ENCODE assay signal across 8 cellular contexts in genomic region chr12:6336079-6336858, GRCh38. TPM values are rescaled to one million over a fixed set of nuclear protein-coding genes. Genes with fewer than 3 reads are reported as not detected.
DNase-seq lines count a peak whose midpoint lies in the region; ATAC-seq and TF ChIP-seq lines count a peak whose summit lies in the region.

No MANE protein-coding gene starts in this region.

- no peaks in the 10 kb centered on the region for H3K27me3 ChIP-seq in thymus (ENCODE audit: control insufficient read depth, insufficient read depth)

- no peak overlapping the region for H3K4me3 Mint-ChIP-seq in natural killer cell

- H3K36me3 Mint-ChIP-seq in natural killer cell = peaks cover 11% of the 10 kb centered on the region

- intact Hi-C loops in natural killer cell (cut with micrococcal nuclease) = loop anchor here (2.0 to 5.0 kb wide), 4 partner anchors 87 to 271 kb away; partner anchors contain the start of genes CHD4 and GAPDH

- H3K36me3 ChIP-seq in thymus (ENCODE audit: control insufficient read depth, insufficient read depth) = peaks cover 33% of the 10 kb centered on the region

- peak; percentile 8 for ATAC-seq in HG03432 (IDR thresholded peaks at IDR 0.05; ENCODE audit: unreplicated experiment)
- ATAC-seq in natural killer cell = peak; percentile 49 to 66 (median 58)
- no peak for ATAC-seq in HG03039 (IDR thresholded peaks at IDR 0.05; ENCODE audit: unreplicated experiment)

- TF ChIP-seq CTCF in foreskin fibroblast (IDR thresholded peaks at IDR 0.05; ENCODE audit: low read depth, low read length) = no peak
- TF ChIP-seq CTCF in natural killer cell (IDR thresholded peaks at IDR 0.05) = no peak

- WGBS in thymus = 2% methylated on average over 11 of the region's 11 CpGs

- no peaks in the 10 kb centered on the region for H3K9me3 Mint-ChIP-seq in natural killer cell

- H3K27ac Mint-ChIP-seq in natural killer cell = no peak overlapping the region

- DNase-seq in DMS153 (lab: John Stamatoyannopoulos, UW) (peak; percentile 87), OCI-M1 (lab: John Stamatoyannopoulos, UW) (peak; percentile 97), foreskin fibroblast (peak; percentile 99 to 100), natural killer cell (peak; percentile 61)
- peak; percentile 45 for DNase-seq in activated gamma-delta T cell treated with anti-CD3 and anti-CD28 coated beads, Interleukin-2, amount 50 U/mL, for 16 hours (ENCODE audit: low read depth)

- H3K27me3 Mint-ChIP-seq in natural killer cell (ENCODE audit: low read depth in 2 of 2) = no peaks in the 10 kb centered on the region

- H3K4me1 Mint-ChIP-seq in natural killer cell = peaks cover 8 to 42% of the 10 kb centered on the region in 2 donors

- H3K27ac ChIP-seq in thymus (ENCODE audit: low read depth) = peak overlapping the region; percentile 98

- peaks cover 38% of the 10 kb centered on the region for H3K4me1 ChIP-seq in thymus (ENCODE audit: control insufficient read depth, insufficient read depth, low read length)

- peak overlapping the region; percentile 97 to 98 for H3K4me3 ChIP-seq in foreskin fibroblast (ENCODE audit: low read depth in 1 of 2, low read length in 2 of 2)
- peak overlapping the region; percentile 37 for H3K4me3 ChIP-seq in thymus (ENCODE audit: low read length)

- H3K9me3 ChIP-seq in thymus (ENCODE audit: control insufficient read depth) = no peaks in the 10 kb centered on the region

RNA-seq across cellular contexts. Expression of gene TNFRSF1A, which starts 5.6 kb away (rescaled TPM):
- total RNA-seq in natural killer cell = 100 to 1,000 TPM in 1 of 3 donors, 10 to 100 TPM in 2; 75.7 to 116 (median 87.3) TPM
- polyA plus RNA-seq in thymus = 61.6 TPM

RNA-seq across cellular contexts. Expression of gene PLEKHG6, which starts 25.8 kb away (rescaled TPM):
- total RNA-seq in natural killer cell = not detected
- polyA plus RNA-seq in thymus = 7.5 TPM

RNA-seq across cellular contexts. Expression of gene SCNN1A, which starts 39.1 kb away (rescaled TPM):
- 1 to 10 TPM; 1.5 to 3.0 (median 1.5) TPM for total RNA-seq in natural killer cell
- polyA plus RNA-seq in thymus = 28.9 TPM

RNA-seq across cellular contexts. Expression of gene LTBR, which starts 47.7 kb away (rescaled TPM):
- total RNA-seq in natural killer cell = 1 to 10 TPM; 3.7 to 5.8 (median 4.4) TPM
- 33.3 TPM for polyA plus RNA-seq in thymus

Comparison
In these comparisons a context has a peak if more than half of its experiments do, and no peak if none do; other contexts are left out.
1. DNase-seq: peak in every context shown above with its lines; median percentile 100 in foreskin fibroblast; 97 in OCI-M1; 87 in DMS153; 61 in natural killer cell; 45 in activated gamma-delta T cell treated with anti-CD3 and anti-CD28 coated beads, Interleukin-2, amount 50 U/mL, for 16 hours.